8 cellular contexts compared by ENCODE assay signal in genomic region chr7:25124485-25125136, GRCh38. TPM values are rescaled to one million over a fixed set of nuclear protein-coding genes. Genes with fewer than 3 reads are reported as not detected.
DNase-seq lines count a peak whose midpoint lies in the region; ATAC-seq and TF ChIP-seq lines count a peak whose summit lies in the region.

No MANE protein-coding gene starts in this region.

- no peak for TF ChIP-seq CTCF in AG04449 (IDR thresholded peaks at IDR 0.05; ENCODE audit: insufficient read depth, low read length, missing control alignments)
- no peak for TF ChIP-seq CTCF in RWPE1 (conservative IDR thresholded peaks at IDR 0.05; ENCODE audit: low read depth)
- TF ChIP-seq CTCF in breast epithelium (IDR thresholded peaks at IDR 0.05), result no peak
- no peak for TF ChIP-seq CTCF in right lobe of liver (IDR thresholded peaks at IDR 0.05)

- TF ChIP-seq POLR2A in breast epithelium (IDR thresholded peaks at IDR 0.05) (no peak), right lobe of liver (IDR thresholded peaks at IDR 0.05) (no peak)

- peak overlapping the region; percentile 95 for H3K4me3 ChIP-seq in AG04449 (ENCODE audit: low read depth, low read length)
- H3K4me3 ChIP-seq in breast epithelium, result peak overlapping the region; percentile 89 to 97 (median 92)
- H3K4me3 ChIP-seq in right lobe of liver, result peak overlapping the region; percentile 63 to 95 (median 82)
- H3K4me3 ChIP-seq in stomach smooth muscle (ENCODE audit: low read length in 2 of 2), result peak overlapping the region; percentile 96 to 99

- intact Hi-C loops in breast epithelium (cut with DNase I; ENCODE audit: low total_unique reads) (no loop called here), right lobe of liver (cut with DNase I) (no loop called here)

- peak overlapping the region; percentile 97 to 99 for H3K9ac ChIP-seq in stomach smooth muscle (ENCODE audit: low read length in 2 of 2)

- H3K36me3 ChIP-seq in breast epithelium (no peaks in the 10 kb centered on the region), right lobe of liver (peaks cover 0 to 33% (median 11%) of the 10 kb centered on the region in 4 donors), stomach smooth muscle (ENCODE audit: control insufficient read depth in 2 of 2, insufficient read depth in 2 of 2, low read length in 2 of 2) (peaks cover 17% of the 10 kb centered on the region in 2 donors)

- CTCF ChIA-PET in AG04449 (lab: Yijun Ruan, JAX) (interaction anchor here (1.1 to 4.3 kb wide), 3 partner anchors 26 to 312 kb away, joined by 4 to 17 read pairs (median 4); no protein-coding TSS in a partner anchor), RWPE1 (lab: Yijun Ruan, JAX) (interaction anchor here (0.9 kb wide), 1 partner anchor 26 kb away, joined by 3 read pairs; no protein-coding TSS in a partner anchor)

- WGBS in right lobe of liver (ENCODE audit: insufficient coverage, low coverage, low lambda C conversion rate, missing lambda C conversion rate), result 0% methylated on average over 13 of the region's 31 CpGs

- peak; percentile 11 for ATAC-seq in GM21515 (IDR thresholded peaks at IDR 0.05; ENCODE audit: unreplicated experiment)
- peak in 3 of 4 donors; percentile 8 to 29 (median 26) for ATAC-seq in right lobe of liver

- peaks cover 0 to 5% of the 10 kb centered on the region in 2 donors for H3K4me1 ChIP-seq in breast epithelium
- H3K4me1 ChIP-seq in right lobe of liver, result peaks cover 0 to 7% (median 2%) of the 10 kb centered on the region in 4 donors
- peaks cover 10% of the 10 kb centered on the region for H3K4me1 ChIP-seq in stomach smooth muscle (ENCODE audit: control insufficient read depth, insufficient read depth, low read length)

- H3K27me3 ChIP-seq in breast epithelium (no peaks in the 10 kb centered on the region), right lobe of liver (no peaks in the 10 kb centered on the region), stomach smooth muscle (ENCODE audit: control insufficient read depth in 1 of 2, insufficient read depth in 2 of 2, low read length in 2 of 2) (no peaks in the 10 kb centered on the region)

- no peaks in the 10 kb centered on the region for H3K9me3 ChIP-seq in breast epithelium
- no peaks in the 10 kb centered on the region for H3K9me3 ChIP-seq in right lobe of liver
- no peaks in the 10 kb centered on the region for H3K9me3 ChIP-seq in stomach smooth muscle (ENCODE audit: control insufficient read depth in 2 of 2, low read length in 2 of 2)

- POLR2A ChIA-PET in AG04449 (lab: Yijun Ruan, JAX), result interaction anchor here (0.7 to 2.2 kb wide), 13 partner anchors 9 to 681 kb away, joined by 3 to 11 read pairs (median 4); partner anchors contain the start of gene PALS2
- POLR2A ChIA-PET in RWPE1 (lab: Yijun Ruan, JAX; ENCODE audit: low non-redundant PET), result interaction anchor here (1.7 kb wide), 1 partner anchor 55 kb away, joined by 5 read pairs; a partner anchor contains a TSS

- H3K27ac ChIP-seq in RWPE1, result peak overlapping the region; percentile 87
- peak overlapping the region; percentile 98 for H3K27ac ChIP-seq in breast epithelium
- peak overlapping the region; percentile 92 to 98 (median 94) for H3K27ac ChIP-seq in right lobe of liver
- peak overlapping the region; percentile 95 for H3K27ac ChIP-seq in stomach smooth muscle (ENCODE audit: low read length)

- DNase-seq in AG04449 (ENCODE audit: low read depth, low spot score) (no peak), RWPE1 (ENCODE audit: low spot score) (no peak), breast epithelium (ENCODE audit: low spot score in 2 of 2) (peak in 1 of 2 donors; percentile 22), right lobe of liver (peak in 1 of 3 donors; percentile 50), DMS153 treated with DMSO at 0.1 percent for 48 hours (lab: John Stamatoyannopoulos, UW; ENCODE audit: unreplicated experiment) (no peak), GOT3 (lab: John Stamatoyannopoulos, UW) (no peak)

RNA-seq across cellular contexts. Expression of gene CYCS, which starts 0.4 kb away (rescaled TPM):
- total RNA-seq in breast epithelium (10 to 100 TPM; 18.1 to 33.8 (median 30.5) TPM), right lobe of liver (10 to 100 TPM; 45.8 to 79.9 (median 52.8) TPM)
